1 cellular context compared by ENCODE assay signal in genomic region chr12:71626768-71627167, GRCh38.
TF ChIP-seq lines count a peak whose summit lies in the region.

No MANE protein-coding gene starts in this region.

TF ChIP-seq in HEK293, 187 proteins besides CTCF, POLR2A, EP300 and RAD21 (continued from another document and continues in another):
- TF ChIP-seq ZNF280C (tag by site-specific recombination; IDR thresholded peaks at IDR 0.05) (no peak), ZNF596 (tag by site-specific recombination; IDR thresholded peaks at IDR 0.05) (peak; percentile 54; the same call in 1 of the 2 replicates), ZBTB20 (tag by site-specific recombination; IDR thresholded peaks at IDR 0.05) (no peak), ZNF394 (tag by site-specific recombination; IDR thresholded peaks at IDR 0.05; ENCODE audit: borderline replicate concordance) (no peak), ZNF449 (tag by site-specific recombination; IDR thresholded peaks at IDR 0.05) (no peak; the same call in 1 of the 2 replicates), ZNF555 (tag by site-specific recombination; conservative IDR thresholded peaks at IDR 0.05) (no peak), ZNF843 (tag by site-specific recombination; IDR thresholded peaks at IDR 0.05) (peak; percentile 93), ZNF514 (tag by site-specific recombination; IDR thresholded peaks at IDR 0.05) (no peak), GLI2 (tag by site-specific recombination; IDR thresholded peaks at IDR 0.05; ENCODE audit: borderline replicate concordance, low read depth) (peak; percentile 93), ZNF169 (tag by site-specific recombination; IDR thresholded peaks at IDR 0.05) (no peak), TCF7L2 (IDR thresholded peaks at IDR 0.05; ENCODE audit: borderline replicate concordance, low read depth, low read length) (no peak), ZNF324 (tag by site-specific recombination; IDR thresholded peaks at IDR 0.05) (no peak), ZSCAN23 (tag by site-specific recombination; IDR thresholded peaks at IDR 0.05) (no peak), EGR2 (tag by site-specific recombination; IDR thresholded peaks at IDR 0.05; ENCODE audit: low read depth) (no peak), OVOL3 (tag by site-specific recombination; IDR thresholded peaks at IDR 0.05) (peak; percentile 90), ZNF658 (tag by site-specific recombination; IDR thresholded peaks at IDR 0.05) (no peak), WT1 (tag by site-specific recombination; IDR thresholded peaks at IDR 0.05) (peak; percentile 78), ZNF114 (tag by site-specific recombination; IDR thresholded peaks at IDR 0.05) (no peak), FEZF1 (tag by site-specific recombination; IDR thresholded peaks at IDR 0.05) (peak; percentile 94), SETDB1 (IDR thresholded peaks at IDR 0.05; ENCODE audit: insufficient read length, low read length) (no peak), REST (tag by site-specific recombination; IDR thresholded peaks at IDR 0.05) (no peak), ZBTB10 (tag by site-specific recombination; IDR thresholded peaks at IDR 0.05) (no peak), RBAK (tag by site-specific recombination; IDR thresholded peaks at IDR 0.05) (no peak), SP2 (tag by site-specific recombination; IDR thresholded peaks at IDR 0.05) (no peak), ZNF837 (tag by site-specific recombination; IDR thresholded peaks at IDR 0.05) (no peak), ZNF157 (tag by site-specific recombination; IDR thresholded peaks at IDR 0.05) (no peak), BCL11A (tag by site-specific recombination; IDR thresholded peaks at IDR 0.05; ENCODE audit: low read depth) (peak; percentile 95), ZNF610 (tag by site-specific recombination; IDR thresholded peaks at IDR 0.05; ENCODE audit: borderline replicate concordance) (no peak), ZNF704 (tag by site-specific recombination; IDR thresholded peaks at IDR 0.05) (no peak), TRIM28 (IDR thresholded peaks at IDR 0.05; ENCODE audit: borderline replicate concordance, low read length) (no peak), ZNF155 (tag by site-specific recombination; IDR thresholded peaks at IDR 0.05) (no peak), ZNF335 (tag by site-specific recombination; conservative IDR thresholded peaks at IDR 0.05) (peak; percentile 60), ZNF548 (tag by site-specific recombination; IDR thresholded peaks at IDR 0.05) (no peak), ZNF639 (tag by site-specific recombination; IDR thresholded peaks at IDR 0.05) (peak; percentile 55; the same call in 1 of the 2 replicates), ZNF214 (tag by site-specific recombination; IDR thresholded peaks at IDR 0.05; ENCODE audit: borderline replicate concordance) (no peak; the same call in 1 of the 2 replicates), ZNF785 (tag by site-specific recombination; IDR thresholded peaks at IDR 0.05) (no peak), ZEB2 (tag by site-specific recombination; IDR thresholded peaks at IDR 0.05) (peak; percentile 91), PRDM1 (tag by site-specific recombination; IDR thresholded peaks at IDR 0.05) (no peak), ZNF777 (tag by site-specific recombination; IDR thresholded peaks at IDR 0.05; ENCODE audit: borderline replicate concordance) (no peak), SP3 (tag by site-specific recombination; IDR thresholded peaks at IDR 0.05) (no peak), ZNF521 (tag by site-specific recombination; IDR thresholded peaks at IDR 0.05) (no peak), ZNF510 (tag by site-specific recombination; IDR thresholded peaks at IDR 0.05; ENCODE audit: insufficient replicate concordance) (no peak), ZBTB7A (tag by site-specific recombination; IDR thresholded peaks at IDR 0.05; ENCODE audit: low read depth) (no peak), MZF1 (tag by site-specific recombination; IDR thresholded peaks at IDR 0.05; ENCODE audit: borderline replicate concordance) (no peak), ZNF416 (tag by site-specific recombination; IDR thresholded peaks at IDR 0.05) (no peak), ZNF621 (tag by site-specific recombination; IDR thresholded peaks at IDR 0.05) (no peak), HIC1 (tag by site-specific recombination; IDR thresholded peaks at IDR 0.05) (peak; percentile 57; the same call in 1 of the 2 replicates), PBX3 (CRISPR knock-in tag; IDR thresholded peaks at IDR 0.05) (no peak), ZNF148 (tag by site-specific recombination; IDR thresholded peaks at IDR 0.05; ENCODE audit: borderline replicate concordance) (no peak)
